Comparison of ENCODE assay signal across 21 cellular contexts in the genomic region with DNA sequence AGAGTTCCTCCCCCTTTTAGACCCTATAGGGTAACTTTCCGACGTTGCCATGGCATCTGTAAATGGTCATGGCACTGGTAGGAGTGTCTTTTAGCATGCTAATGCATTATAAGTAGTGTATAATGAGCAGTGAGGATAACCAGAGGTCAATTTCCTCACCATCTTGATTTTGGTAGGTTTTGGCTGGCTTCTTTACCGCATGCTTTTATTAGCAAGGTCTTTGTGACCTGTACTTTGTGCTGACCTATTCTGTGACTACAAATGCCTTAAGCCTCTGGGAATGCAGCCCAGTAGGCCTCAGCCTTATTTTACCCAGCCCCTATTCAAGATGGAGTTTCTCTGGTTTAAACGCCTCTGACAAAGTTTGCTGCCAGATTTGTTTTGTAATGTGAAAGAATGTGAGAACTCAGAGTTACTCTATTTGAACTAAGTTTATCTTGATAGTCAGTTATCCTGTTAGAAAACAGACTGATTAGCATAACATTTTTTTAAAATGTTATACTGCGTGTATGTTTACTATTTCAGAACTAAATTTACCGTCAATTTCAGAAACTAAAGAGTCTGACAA.
DNase-seq lines count a peak whose midpoint lies in the region; ATAC-seq, FAIRE-seq and TF ChIP-seq lines count a peak whose summit lies in the region.
"Had no signal": no experiment of that assay in that cellular context is flagged by ENCODE, and none has a peak within 500 bp of the region (broad histone marks: within the 10 kb centered on the region; RNA-seq: fewer than 3 reads in every experiment).

No MANE protein-coding gene starts in this region.

- intact Hi-C loops in HCT116 (cut with micrococcal nuclease) (no loop called here), GM12878 (cut with micrococcal nuclease; ENCODE audit: unreplicated experiment) (no loop called here)

- TF ChIP-seq EP300 in GM12878 (IDR thresholded peaks at IDR 0.05; ENCODE audit: borderline replicate concordance in 1 of 2, control insufficient read depth in 1 of 2, low read depth in 2 of 2, low read length in 2 of 2) = no peak

- no peak overlapping the region for H3K4me3 ChIP-seq in HCT116 (replicated peaks in 1 of 2; ENCODE audit: low read depth in 1 of 2, low read length in 2 of 2)
- H3K4me3 ChIP-seq in GM12878 = no peak overlapping the region
- no peak overlapping the region for H3K4me3 ChIP-seq in trophoblast cell (ENCODE audit: low read depth, low read length)
- H3K4me3 ChIP-seq: coronary artery, HAP-1, testis had no signal

- H3K27me3 ChIP-seq in HCT116 (ENCODE audit: insufficient read depth, low read length) (no peaks in the 10 kb centered on the region), GM12878 (replicated peaks in 1 of 2; ENCODE audit: control insufficient read depth in 2 of 2, insufficient read depth in 2 of 2, low read length in 1 of 2) (no peaks in the 10 kb centered on the region), trophoblast cell (ENCODE audit: insufficient read depth, low read length) (no peaks in the 10 kb centered on the region)
- H3K27me3 ChIP-seq: testis had no signal

- no peak for ATAC-seq in activated CD8-positive, alpha-beta memory T cell treated with anti-CD3 and anti-CD28 coated beads, Interleukin-2, amount 10 ng/mL, durations not matched to agents 7 days and 5 days
- no peak for ATAC-seq in HCT116
- no peak for ATAC-seq in GM12878
- ATAC-seq in naive thymus-derived CD8-positive, alpha-beta T cell = no peak
- ATAC-seq: left cardiac atrium had no signal

- peak overlapping the region; percentile 21 for H2BK5ac ChIP-seq in trophoblast cell (ENCODE audit: low read depth, low read length, poor library complexity)

- no peak overlapping the region for H3K23ac ChIP-seq in trophoblast cell (ENCODE audit: low read length)

- no peaks in the 10 kb centered on the region for H3K9me2 ChIP-seq in HCT116 (ENCODE audit: insufficient read depth)

- FAIRE-seq in GM12878 (lab: Jason Lieb, UNC) = no peak

- 96% methylated on average over 6 of the region's 6 CpGs for WGBS in GM12878 (ENCODE audit: insufficient coverage, insufficient replicate concordance, low lambda C conversion rate, missing lambda C conversion rate)
- WGBS in trophoblast cell (ENCODE audit: extremely low coverage, insufficient coverage, insufficient read length) = no CpG with 5 or more reads among the region's 6 CpGs

- H3K36me3 ChIP-seq in HCT116 (ENCODE audit: control insufficient read depth in 1 of 2, insufficient read depth in 2 of 2, low read length in 2 of 2) (no peaks in the 10 kb centered on the region), GM12878 (ENCODE audit: control insufficient read depth in 2 of 2, insufficient read depth in 2 of 2, low read length in 1 of 2) (no peaks in the 10 kb centered on the region; a peak in 1 of 4 replicates), trophoblast cell (ENCODE audit: control insufficient read depth in 1 of 2, insufficient read depth in 2 of 2, low read length in 2 of 2) (no peaks in the 10 kb centered on the region)
- H3K36me3 ChIP-seq: HAP-1 had no signal

- H3K4me2 ChIP-seq in HCT116 (ENCODE audit: low read length) = no peak overlapping the region
- no peak overlapping the region for H3K4me2 ChIP-seq in GM12878 (ENCODE audit: control insufficient read depth, insufficient read depth)
- H3K4me2 ChIP-seq in trophoblast cell (ENCODE audit: low read length) = no peak overlapping the region

- no peak overlapping the region for H4K91ac ChIP-seq in trophoblast cell (ENCODE audit: low read depth, low read length)

- BruUV-seq in HCT116 (replicated peaks; lab: Mats Ljungman, UMichigan) (no TSS peak), GM12878 (replicated peaks; lab: Mats Ljungman, UMichigan) (no TSS peak)

- peak overlapping the region; percentile 96; the same call in 1 of the 2 replicates for H3K27ac ChIP-seq in HCT116 (ENCODE audit: low read depth, low read length)
- peak overlapping the region; percentile 94 for H3K27ac ChIP-seq in GM12878 (ENCODE audit: control insufficient read depth, insufficient read depth)
- no peak overlapping the region for H3K27ac ChIP-seq in trophoblast cell (ENCODE audit: low read depth, low read length)
- H3K27ac ChIP-seq: coronary artery, testis had no signal

- H2BK120ac ChIP-seq in trophoblast cell (ENCODE audit: insufficient read depth, low read length, poor library complexity) = no peak overlapping the region

- no peak overlapping the region for H4K12ac ChIP-seq in trophoblast cell (ENCODE audit: low read depth, low read length)

- no peak for TF ChIP-seq POLR2A in HCT116 (IDR thresholded peaks at IDR 0.05; ENCODE audit: borderline replicate concordance, extremely low read depth, insufficient read depth, insufficient read length)
- no peak for TF ChIP-seq POLR2A in GM12878 (IDR thresholded peaks at IDR 0.05; ENCODE audit: low read depth, low read length)

- TF ChIP-seq RAD21 in HCT116 (IDR thresholded peaks at IDR 0.05; ENCODE audit: low read depth) (no peak), GM12878 (IDR thresholded peaks at IDR 0.05; ENCODE audit: insufficient read depth, low read depth, low read length) (no peak)

- no peaks in the 10 kb centered on the region for H3K9me3 Mint-ChIP-seq in activated CD8-positive, alpha-beta memory T cell treated with anti-CD3 and anti-CD28 coated beads, Interleukin-2, amount 10 ng/mL, durations not matched to agents 7 days and 5 days (ENCODE audit: low read depth)
- no peaks in the 10 kb centered on the region for H3K9me3 Mint-ChIP-seq in naive thymus-derived CD8-positive, alpha-beta T cell
- H3K9me3 Mint-ChIP-seq: nephron had no signal

- no peak overlapping the region for H3K4me3 Mint-ChIP-seq in activated CD8-positive, alpha-beta memory T cell treated with anti-CD3 and anti-CD28 coated beads, Interleukin-2, amount 10 ng/mL, durations not matched to agents 7 days and 5 days
- H3K4me3 Mint-ChIP-seq in naive thymus-derived CD8-positive, alpha-beta T cell = no peak overlapping the region
- H3K4me3 Mint-ChIP-seq: activated naive CD8-positive, alpha-beta T cell had no signal

- no peak for DNase-seq in activated CD8-positive, alpha-beta memory T cell treated with anti-CD3 and anti-CD28 coated beads, Interleukin-2, amount 10 ng/mL, durations not matched to agents 7 days and 5 days
- DNase-seq in activated CD8-positive, alpha-beta memory T cell treated with anti-CD3 and anti-CD28 coated beads, Interleukin-2, amount 50 U/mL, for 4 hours = no peak
- DNase-seq in HCT116 (ENCODE audit: low read depth, low spot score) = no peak
- DNase-seq in GM12878 (ENCODE audit: low read depth, low spot score) = no peak
- peak in 1 of 2 donors; percentile 20 for DNase-seq in trophoblast cell
- DNase-seq in activated gamma-delta T cell (lab: John Stamatoyannopoulos, UW) = no peak
- DNase-seq in naive thymus-derived CD8-positive, alpha-beta T cell = no peak
- DNase-seq: activated CD4-positive, alpha-beta T cell treated with anti-CD3 and anti-CD28 coated beads, Interleukin-2, amount 50 U/mL, for 1 hour; DMS79; Kasumi-1; left cardiac atrium; NCI-H1092; NCI-H2081; NCI-H510A; Right ventricle myocardium superior; testis had no signal

- no peak overlapping the region for H4K8ac ChIP-seq in trophoblast cell (ENCODE audit: low read depth, low read length)

- SMC1A ChIA-PET in GM12878 (lab: Charles Lee; ENCODE audit: uncharacterized antibody, unreplicated experiment) = no interaction called here

- RAD21 ChIA-PET in HCT116 (lab: Charles Lee; ENCODE audit: low non-redundant PET in 1 of 2, low total read pairs in 2 of 2, uncharacterized antibody in 2 of 2, unreplicated experiment in 2 of 2) (no interaction called here), GM12878 (lab: Charles Lee; ENCODE audit: unreplicated experiment) (no interaction called here)

- H3K36me3 Mint-ChIP-seq in activated CD8-positive, alpha-beta memory T cell treated with anti-CD3 and anti-CD28 coated beads, Interleukin-2, amount 10 ng/mL, durations not matched to agents 7 days and 5 days = peaks cover 9% of the 10 kb centered on the region
- no peaks in the 10 kb centered on the region for H3K36me3 Mint-ChIP-seq in naive thymus-derived CD8-positive, alpha-beta T cell
- H3K36me3 Mint-ChIP-seq: activated naive CD8-positive, alpha-beta T cell had no signal

- no peaks in the 10 kb centered on the region for H3K79me2 ChIP-seq in HCT116 (ENCODE audit: insufficient read depth, low read length)
- peaks cover 28% of the 10 kb centered on the region for H3K79me2 ChIP-seq in GM12878 (ENCODE audit: control insufficient read depth, insufficient read depth, low read length)
- H3K79me2 ChIP-seq in trophoblast cell (ENCODE audit: control insufficient read depth, insufficient read depth, low read length, poor library complexity) = peaks cover 11% of the 10 kb centered on the region

- CTCF ChIA-PET in activated CD8-positive, alpha-beta memory T cell treated with anti-CD3 and anti-CD28 coated beads, Interleukin-2, amount 10 ng/mL, durations not matched to agents 7 days and 5 days (lab: Charles Lee) = no interaction called here
- CTCF ChIA-PET in HCT116 (lab: Charles Lee) (no interaction called here), GM12878 (lab: Yijun Ruan, JAX) (no interaction called here)

- no peak overlapping the region for H2AK5ac ChIP-seq in trophoblast cell (ENCODE audit: low read length)

- no peak overlapping the region for H3K9ac ChIP-seq in HCT116 (ENCODE audit: low read length)
- H3K9ac ChIP-seq in GM12878 (ENCODE audit: control insufficient read depth, insufficient read depth, low read length) = no peak overlapping the region
- no peak overlapping the region for H3K9ac ChIP-seq in trophoblast cell (ENCODE audit: low read length)

- H3K18ac ChIP-seq in trophoblast cell (ENCODE audit: low read length) = no peak overlapping the region

- H3K4me1 ChIP-seq in HCT116 (ENCODE audit: control insufficient read depth in 1 of 2, insufficient read depth in 2 of 2, low read length in 2 of 2) = peaks cover 11 to 29% of the 10 kb centered on the region in 2 experiments; a peak in 3 of 4 replicates
- peaks cover 22% of the 10 kb centered on the region; the same call in 1 of the 2 replicates for H3K4me1 ChIP-seq in GM12878 (ENCODE audit: control insufficient read depth, insufficient read depth, low read length)
- no peaks in the 10 kb centered on the region for H3K4me1 ChIP-seq in trophoblast cell (ENCODE audit: control insufficient read depth in 1 of 2, insufficient read depth in 2 of 2, low read length in 2 of 2)
- H3K4me1 ChIP-seq: testis had no signal

- no peak overlapping the region for H2BK12ac ChIP-seq in trophoblast cell (ENCODE audit: low read length)

- H3K14ac ChIP-seq in trophoblast cell (ENCODE audit: low read length) = no peak overlapping the region

- H3K79me1 ChIP-seq in trophoblast cell (ENCODE audit: low read length) = peaks cover 15% of the 10 kb centered on the region

- H3K4ac ChIP-seq in trophoblast cell (ENCODE audit: low read depth, low read length) = no peak overlapping the region

- H2AFZ ChIP-seq in HCT116 (ENCODE audit: low read depth, low read length, poor library complexity, severe bottlenecking) = no peak overlapping the region
- no peak overlapping the region for H2AFZ ChIP-seq in GM12878 (ENCODE audit: control insufficient read depth, low read depth, low read length)
- no peak overlapping the region for H2AFZ ChIP-seq in trophoblast cell (ENCODE audit: insufficient read depth, low read length, poor library complexity)

- H3K27me3 Mint-ChIP-seq in activated CD8-positive, alpha-beta memory T cell treated with anti-CD3 and anti-CD28 coated beads, Interleukin-2, amount 10 ng/mL, durations not matched to agents 7 days and 5 days = no peaks in the 10 kb centered on the region
- no peaks in the 10 kb centered on the region for H3K27me3 Mint-ChIP-seq in naive thymus-derived CD8-positive, alpha-beta T cell
- H3K27me3 Mint-ChIP-seq: activated naive CD8-positive, alpha-beta T cell; progenitor cell of endocrine pancreas had no signal

- peaks cover 40% of the 10 kb centered on the region for H3K4me1 Mint-ChIP-seq in activated CD8-positive, alpha-beta memory T cell treated with anti-CD3 and anti-CD28 coated beads, Interleukin-2, amount 10 ng/mL, durations not matched to agents 7 days and 5 days
- H3K4me1 Mint-ChIP-seq in naive thymus-derived CD8-positive, alpha-beta T cell = peaks cover 19 to 48% (median 35%) of the 10 kb centered on the region in 4 donors

- no peaks in the 10 kb centered on the region for H3K9me3 ChIP-seq in HCT116 (ENCODE audit: control insufficient read depth in 1 of 2, insufficient read depth in 1 of 2, low read depth in 1 of 2, low read length in 2 of 2)
- H3K9me3 ChIP-seq in GM12878 (replicated peaks; ENCODE audit: control insufficient read depth, insufficient read depth, low read length) = no peaks in the 10 kb centered on the region
- H3K9me3 ChIP-seq in trophoblast cell (ENCODE audit: insufficient read depth, low read depth, low read length) = no peaks in the 10 kb centered on the region
- H3K9me3 ChIP-seq: HAP-1, testis had no signal

- H3K27ac Mint-ChIP-seq in activated CD8-positive, alpha-beta memory T cell treated with anti-CD3 and anti-CD28 coated beads, Interleukin-2, amount 10 ng/mL, durations not matched to agents 7 days and 5 days = peak overlapping the region; percentile 43
- no peak overlapping the region for H3K27ac Mint-ChIP-seq in naive thymus-derived CD8-positive, alpha-beta T cell

- POLR2A ChIA-PET in HCT116 (lab: Charles Lee) (interaction anchor here (2.9 kb wide), 1 partner anchor 10 kb away, joined by 20 read pairs; a partner anchor contains a TSS), GM12878 (lab: Charles Lee) (no interaction called here)
- POLR2A ChIA-PET in naive thymus-derived CD8-positive, alpha-beta T cell (lab: Charles Lee) = interaction anchor here (2.0 to 3.0 kb wide), 2 partner anchors 9 to 19 kb away, joined by 8 read pairs; no protein-coding TSS in a partner anchor

- no peak for TF ChIP-seq CTCF in HCT116 (IDR thresholded peaks at IDR 0.05 in 2 of 3, conservative IDR thresholded peaks at IDR 0.05 in 1 of 3; ENCODE audit: borderline replicate concordance in 1 of 3, insufficient read depth in 1 of 3, low read depth in 2 of 3, low read length in 2 of 3)
- no peak for TF ChIP-seq CTCF in GM12878 (IDR thresholded peaks at IDR 0.05 in 2 of 3, conservative IDR thresholded peaks at IDR 0.05 in 1 of 3; ENCODE audit: control insufficient read depth in 2 of 3, extremely low read depth in 1 of 3, insufficient read depth in 1 of 3, low read depth in 3 of 3, low read length in 3 of 3)

- in situ Hi-C loops in GM12878 (cut with MboI) = no loop called here

- H4K20me1 ChIP-seq in HCT116 (ENCODE audit: insufficient read depth) (no peaks in the 10 kb centered on the region), GM12878 (ENCODE audit: control insufficient read depth, insufficient read depth) (no peaks in the 10 kb centered on the region)
